In the genomic region with DNA sequence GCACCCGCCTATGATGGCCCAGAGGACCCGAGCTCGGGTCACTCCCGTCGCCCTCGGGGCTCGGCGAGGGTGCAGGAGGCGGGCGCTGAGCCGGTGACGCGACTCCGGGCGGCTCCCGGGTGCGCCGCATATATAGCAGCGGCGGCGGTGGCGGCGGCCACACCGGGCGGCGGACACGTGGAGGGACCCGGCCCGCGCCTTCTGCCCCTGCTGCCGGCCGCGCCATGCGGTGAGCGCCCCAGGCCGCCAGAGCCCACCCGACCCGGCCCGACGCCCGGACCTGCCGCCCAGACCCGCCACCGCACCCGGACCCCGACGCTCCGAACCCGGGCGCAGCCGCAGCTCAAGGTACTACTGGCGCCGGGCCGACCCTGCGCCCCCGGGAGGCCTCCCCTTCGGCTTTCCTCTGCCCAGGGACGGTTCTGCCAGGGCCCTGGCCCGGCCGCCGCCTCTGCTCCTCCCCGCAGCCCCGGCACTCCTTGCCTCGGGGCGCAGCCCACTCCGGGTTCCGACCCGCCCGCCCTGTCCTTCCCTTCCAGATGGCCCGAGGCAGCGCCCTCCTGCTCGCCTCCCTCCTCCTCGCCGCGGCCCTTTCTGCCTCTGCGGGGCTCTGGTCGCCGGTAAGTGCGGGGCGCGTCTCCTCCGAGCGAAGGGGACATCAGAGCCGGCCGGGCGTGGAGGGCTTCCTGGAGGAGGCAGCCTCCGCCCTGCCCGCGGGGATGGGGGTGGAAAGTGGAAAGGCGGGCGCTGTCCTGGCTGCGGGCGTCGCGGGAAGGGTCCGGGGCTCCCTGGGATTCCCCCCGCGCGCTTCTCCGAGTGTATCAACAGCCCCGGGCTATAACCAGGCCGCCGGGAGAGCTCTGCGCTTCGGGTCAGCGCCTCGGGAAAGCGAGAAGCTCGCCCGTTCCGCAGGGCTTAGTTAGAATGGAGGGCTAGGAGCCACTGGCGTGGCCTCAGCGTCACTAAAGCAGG, we compare ENCODE assay signal across 1 cellular context.
TF ChIP-seq lines count a peak whose summit lies in the region.

A gene with protein sequence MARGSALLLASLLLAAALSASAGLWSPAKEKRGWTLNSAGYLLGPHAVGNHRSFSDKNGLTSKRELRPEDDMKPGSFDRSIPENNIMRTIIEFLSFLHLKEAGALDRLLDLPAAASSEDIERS (plus strand): TSS at position 160 of the 972 bp plus-strand sequence. CDS start 380 bp downstream, at position 540.

TF ChIP-seq in K562, 482 proteins besides CTCF, POLR2A, EP300 and RAD21 (continued from another document and continues in another):
- TF ChIP-seq, protein P1, sequence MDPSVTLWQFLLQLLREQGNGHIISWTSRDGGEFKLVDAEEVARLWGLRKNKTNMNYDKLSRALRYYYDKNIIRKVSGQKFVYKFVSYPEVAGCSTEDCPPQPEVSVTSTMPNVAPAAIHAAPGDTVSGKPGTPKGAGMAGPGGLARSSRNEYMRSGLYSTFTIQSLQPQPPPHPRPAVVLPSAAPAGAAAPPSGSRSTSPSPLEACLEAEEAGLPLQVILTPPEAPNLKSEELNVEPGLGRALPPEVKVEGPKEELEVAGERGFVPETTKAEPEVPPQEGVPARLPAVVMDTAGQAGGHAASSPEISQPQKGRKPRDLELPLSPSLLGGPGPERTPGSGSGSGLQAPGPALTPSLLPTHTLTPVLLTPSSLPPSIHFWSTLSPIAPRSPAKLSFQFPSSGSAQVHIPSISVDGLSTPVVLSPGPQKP (CRISPR knock-in tag; IDR thresholded peaks at IDR 0.05): no peak
- TF ChIP-seq CHD2 (IDR thresholded peaks at IDR 0.05; ENCODE audit: low read depth, low read length) (no peak; the same call in 1 of the 2 replicates), CTBP1 (IDR thresholded peaks at IDR 0.05; ENCODE audit: borderline replicate concordance) (0 out of 2 replicates have a peak, but pooled peaks have one; percentile 15), CBX2 (IDR thresholded peaks at IDR 0.05; ENCODE audit: insufficient read depth, low read length, poor library complexity, severe bottlenecking) (no peak), EWSR1 (IDR thresholded peaks at IDR 0.05; ENCODE audit: borderline replicate concordance, low read depth, partially characterized antibody) (no peak), DACH1 (IDR thresholded peaks at IDR 0.05; ENCODE audit: partially characterized antibody) (no peak), ZNF41 (CRISPR knock-in tag; conservative IDR thresholded peaks at IDR 0.05) (no peak), ZNF830 (CRISPR knock-in tag; IDR thresholded peaks at IDR 0.05) (no peak), EZH2 (IDR thresholded peaks at IDR 0.05; ENCODE audit: borderline replicate concordance, low read depth, low read length) (no peak), GTF2E2 (tag; IDR thresholded peaks at IDR 0.05) (no peak), CHD4 (IDR thresholded peaks at IDR 0.05; ENCODE audit: insufficient read depth, insufficient replicate concordance, low read depth, low read length, poor library complexity, severe bottlenecking) (no peak), NEUROD1 (IDR thresholded peaks at IDR 0.05; ENCODE audit: borderline replicate concordance, low read depth, low read length, partially characterized antibody) (no peak), SMARCA5 (IDR thresholded peaks at IDR 0.05) (peak; percentile 86), MTA1 (IDR thresholded peaks at IDR 0.05; ENCODE audit: borderline replicate concordance) (no peak), MCM2 (IDR thresholded peaks at IDR 0.05; ENCODE audit: low read depth) (no peak), TFAM (CRISPR knock-in tag; conservative IDR thresholded peaks at IDR 0.05) (no peak), ELF4 (CRISPR knock-in tag; IDR thresholded peaks at IDR 0.05) (no peak), C11orf30 (IDR thresholded peaks at IDR 0.05; ENCODE audit: low read depth) (no peak), FOSL1 (tag; conservative IDR thresholded peaks at IDR 0.05) (no peak), SAFB2 (IDR thresholded peaks at IDR 0.05; ENCODE audit: borderline replicate concordance, low read depth, low read length, severe bottlenecking) (no peak), MXI1 (IDR thresholded peaks at IDR 0.05; ENCODE audit: low read depth, low read length) (no peak), FOXK2 (conservative IDR thresholded peaks at IDR 0.05 in 1 of 2, IDR thresholded peaks at IDR 0.05 in 1 of 2; ENCODE audit: low read depth in 2 of 2) (no peak), ZNF764 (CRISPR knock-in tag; IDR thresholded peaks at IDR 0.05; ENCODE audit: low read depth) (no peak), NFATC3 (IDR thresholded peaks at IDR 0.05) (no peak), NFRKB (IDR thresholded peaks at IDR 0.05; ENCODE audit: low read depth) (no peak), STAT5B (CRISPR knock-in tag; IDR thresholded peaks at IDR 0.05) (no peak)
- TF ChIP-seq, protein P2, sequence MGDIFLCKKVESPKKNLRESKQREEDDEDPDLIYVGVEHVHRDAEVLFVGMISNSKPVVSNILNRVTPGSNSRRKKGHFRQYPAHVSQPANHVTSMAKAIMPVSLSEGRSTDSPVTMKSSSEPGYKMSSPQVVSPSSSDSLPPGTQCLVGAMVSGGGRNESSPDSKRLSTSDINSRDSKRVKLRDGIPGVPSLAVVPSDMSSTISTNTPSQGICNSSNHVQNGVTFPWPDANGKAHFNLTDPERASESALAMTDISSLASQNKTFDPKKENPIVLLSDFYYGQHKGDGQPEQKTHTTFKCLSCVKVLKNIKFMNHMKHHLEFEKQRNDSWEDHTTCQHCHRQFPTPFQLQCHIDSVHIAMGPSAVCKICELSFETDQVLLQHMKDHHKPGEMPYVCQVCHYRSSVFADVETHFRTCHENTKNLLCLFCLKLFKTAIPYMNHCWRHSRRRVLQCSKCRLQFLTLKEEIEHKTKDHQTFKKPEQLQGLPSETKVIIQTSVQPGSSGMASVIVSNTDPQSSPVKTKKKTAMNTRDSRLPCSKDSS (IDR thresholded peaks at IDR 0.05; ENCODE audit: low read depth, partially characterized antibody): no peak
- TF ChIP-seq, protein P3, sequence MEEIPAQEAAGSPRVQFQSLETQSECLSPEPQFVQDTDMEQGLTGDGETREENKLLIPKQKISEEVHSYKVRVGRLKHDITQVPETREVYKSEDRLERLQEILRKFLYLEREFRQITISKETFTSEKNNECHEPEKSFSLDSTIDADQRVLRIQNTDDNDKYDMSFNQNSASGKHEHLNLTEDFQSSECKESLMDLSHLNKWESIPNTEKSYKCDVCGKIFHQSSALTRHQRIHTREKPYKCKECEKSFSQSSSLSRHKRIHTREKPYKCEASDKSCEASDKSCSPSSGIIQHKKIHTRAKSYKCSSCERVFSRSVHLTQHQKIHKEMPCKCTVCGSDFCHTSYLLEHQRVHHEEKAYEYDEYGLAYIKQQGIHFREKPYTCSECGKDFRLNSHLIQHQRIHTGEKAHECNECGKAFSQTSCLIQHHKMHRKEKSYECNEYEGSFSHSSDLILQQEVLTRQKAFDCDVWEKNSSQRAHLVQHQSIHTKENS (CRISPR knock-in tag; IDR thresholded peaks at IDR 0.05): no peak
- TF ChIP-seq, protein P4, sequence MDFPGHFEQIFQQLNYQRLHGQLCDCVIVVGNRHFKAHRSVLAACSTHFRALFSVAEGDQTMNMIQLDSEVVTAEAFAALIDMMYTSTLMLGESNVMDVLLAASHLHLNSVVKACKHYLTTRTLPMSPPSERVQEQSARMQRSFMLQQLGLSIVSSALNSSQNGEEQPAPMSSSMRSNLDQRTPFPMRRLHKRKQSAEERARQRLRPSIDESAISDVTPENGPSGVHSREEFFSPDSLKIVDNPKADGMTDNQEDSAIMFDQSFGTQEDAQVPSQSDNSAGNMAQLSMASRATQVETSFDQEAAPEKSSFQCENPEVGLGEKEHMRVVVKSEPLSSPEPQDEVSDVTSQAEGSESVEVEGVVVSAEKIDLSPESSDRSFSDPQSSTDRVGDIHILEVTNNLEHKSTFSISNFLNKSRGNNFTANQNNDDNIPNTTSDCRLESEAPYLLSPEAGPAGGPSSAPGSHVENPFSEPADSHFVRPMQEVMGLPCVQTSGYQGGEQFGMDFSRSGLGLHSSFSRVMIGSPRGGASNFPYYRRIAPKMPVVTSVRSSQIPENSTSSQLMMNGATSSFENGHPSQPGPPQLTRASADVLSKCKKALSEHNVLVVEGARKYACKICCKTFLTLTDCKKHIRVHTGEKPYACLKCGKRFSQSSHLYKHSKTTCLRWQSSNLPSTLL (IDR thresholded peaks at IDR 0.05): no peak
- TF ChIP-seq, protein P5, sequence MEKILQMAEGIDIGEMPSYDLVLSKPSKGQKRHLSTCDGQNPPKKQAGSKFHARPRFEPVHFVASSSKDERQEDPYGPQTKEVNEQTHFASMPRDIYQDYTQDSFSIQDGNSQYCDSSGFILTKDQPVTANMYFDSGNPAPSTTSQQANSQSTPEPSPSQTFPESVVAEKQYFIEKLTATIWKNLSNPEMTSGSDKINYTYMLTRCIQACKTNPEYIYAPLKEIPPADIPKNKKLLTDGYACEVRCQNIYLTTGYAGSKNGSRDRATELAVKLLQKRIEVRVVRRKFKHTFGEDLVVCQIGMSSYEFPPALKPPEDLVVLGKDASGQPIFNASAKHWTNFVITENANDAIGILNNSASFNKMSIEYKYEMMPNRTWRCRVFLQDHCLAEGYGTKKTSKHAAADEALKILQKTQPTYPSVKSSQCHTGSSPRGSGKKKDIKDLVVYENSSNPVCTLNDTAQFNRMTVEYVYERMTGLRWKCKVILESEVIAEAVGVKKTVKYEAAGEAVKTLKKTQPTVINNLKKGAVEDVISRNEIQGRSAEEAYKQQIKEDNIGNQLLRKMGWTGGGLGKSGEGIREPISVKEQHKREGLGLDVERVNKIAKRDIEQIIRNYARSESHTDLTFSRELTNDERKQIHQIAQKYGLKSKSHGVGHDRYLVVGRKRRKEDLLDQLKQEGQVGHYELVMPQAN (IDR thresholded peaks at IDR 0.05; ENCODE audit: borderline replicate concordance): no peak
- TF ChIP-seq, protein P6, sequence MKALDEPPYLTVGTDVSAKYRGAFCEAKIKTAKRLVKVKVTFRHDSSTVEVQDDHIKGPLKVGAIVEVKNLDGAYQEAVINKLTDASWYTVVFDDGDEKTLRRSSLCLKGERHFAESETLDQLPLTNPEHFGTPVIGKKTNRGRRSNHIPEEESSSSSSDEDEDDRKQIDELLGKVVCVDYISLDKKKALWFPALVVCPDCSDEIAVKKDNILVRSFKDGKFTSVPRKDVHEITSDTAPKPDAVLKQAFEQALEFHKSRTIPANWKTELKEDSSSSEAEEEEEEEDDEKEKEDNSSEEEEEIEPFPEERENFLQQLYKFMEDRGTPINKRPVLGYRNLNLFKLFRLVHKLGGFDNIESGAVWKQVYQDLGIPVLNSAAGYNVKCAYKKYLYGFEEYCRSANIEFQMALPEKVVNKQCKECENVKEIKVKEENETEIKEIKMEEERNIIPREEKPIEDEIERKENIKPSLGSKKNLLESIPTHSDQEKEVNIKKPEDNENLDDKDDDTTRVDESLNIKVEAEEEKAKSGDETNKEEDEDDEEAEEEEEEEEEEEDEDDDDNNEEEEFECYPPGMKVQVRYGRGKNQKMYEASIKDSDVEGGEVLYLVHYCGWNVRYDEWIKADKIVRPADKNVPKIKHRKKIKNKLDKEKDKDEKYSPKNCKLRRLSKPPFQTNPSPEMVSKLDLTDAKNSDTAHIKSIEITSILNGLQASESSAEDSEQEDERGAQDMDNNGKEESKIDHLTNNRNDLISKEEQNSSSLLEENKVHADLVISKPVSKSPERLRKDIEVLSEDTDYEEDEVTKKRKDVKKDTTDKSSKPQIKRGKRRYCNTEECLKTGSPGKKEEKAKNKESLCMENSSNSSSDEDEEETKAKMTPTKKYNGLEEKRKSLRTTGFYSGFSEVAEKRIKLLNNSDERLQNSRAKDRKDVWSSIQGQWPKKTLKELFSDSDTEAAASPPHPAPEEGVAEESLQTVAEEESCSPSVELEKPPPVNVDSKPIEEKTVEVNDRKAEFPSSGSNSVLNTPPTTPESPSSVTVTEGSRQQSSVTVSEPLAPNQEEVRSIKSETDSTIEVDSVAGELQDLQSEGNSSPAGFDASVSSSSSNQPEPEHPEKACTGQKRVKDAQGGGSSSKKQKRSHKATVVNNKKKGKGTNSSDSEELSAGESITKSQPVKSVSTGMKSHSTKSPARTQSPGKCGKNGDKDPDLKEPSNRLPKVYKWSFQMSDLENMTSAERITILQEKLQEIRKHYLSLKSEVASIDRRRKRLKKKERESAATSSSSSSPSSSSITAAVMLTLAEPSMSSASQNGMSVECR (CRISPR knock-in tag; IDR thresholded peaks at IDR 0.05): no peak; the same call in 1 of the 2 replicates
- TF ChIP-seq, protein P7, sequence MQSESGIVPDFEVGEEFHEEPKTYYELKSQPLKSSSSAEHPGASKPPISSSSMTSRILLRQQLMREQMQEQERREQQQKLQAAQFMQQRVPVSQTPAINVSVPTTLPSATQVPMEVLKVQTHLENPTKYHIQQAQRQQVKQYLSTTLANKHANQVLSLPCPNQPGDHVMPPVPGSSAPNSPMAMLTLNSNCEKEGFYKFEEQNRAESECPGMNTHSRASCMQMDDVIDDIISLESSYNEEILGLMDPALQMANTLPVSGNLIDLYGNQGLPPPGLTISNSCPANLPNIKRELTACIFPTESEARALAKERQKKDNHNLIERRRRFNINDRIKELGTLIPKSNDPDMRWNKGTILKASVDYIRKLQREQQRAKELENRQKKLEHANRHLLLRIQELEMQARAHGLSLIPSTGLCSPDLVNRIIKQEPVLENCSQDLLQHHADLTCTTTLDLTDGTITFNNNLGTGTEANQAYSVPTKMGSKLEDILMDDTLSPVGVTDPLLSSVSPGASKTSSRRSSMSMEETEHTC (IDR thresholded peaks at IDR 0.05): no peak
- TF ChIP-seq, protein P8, sequence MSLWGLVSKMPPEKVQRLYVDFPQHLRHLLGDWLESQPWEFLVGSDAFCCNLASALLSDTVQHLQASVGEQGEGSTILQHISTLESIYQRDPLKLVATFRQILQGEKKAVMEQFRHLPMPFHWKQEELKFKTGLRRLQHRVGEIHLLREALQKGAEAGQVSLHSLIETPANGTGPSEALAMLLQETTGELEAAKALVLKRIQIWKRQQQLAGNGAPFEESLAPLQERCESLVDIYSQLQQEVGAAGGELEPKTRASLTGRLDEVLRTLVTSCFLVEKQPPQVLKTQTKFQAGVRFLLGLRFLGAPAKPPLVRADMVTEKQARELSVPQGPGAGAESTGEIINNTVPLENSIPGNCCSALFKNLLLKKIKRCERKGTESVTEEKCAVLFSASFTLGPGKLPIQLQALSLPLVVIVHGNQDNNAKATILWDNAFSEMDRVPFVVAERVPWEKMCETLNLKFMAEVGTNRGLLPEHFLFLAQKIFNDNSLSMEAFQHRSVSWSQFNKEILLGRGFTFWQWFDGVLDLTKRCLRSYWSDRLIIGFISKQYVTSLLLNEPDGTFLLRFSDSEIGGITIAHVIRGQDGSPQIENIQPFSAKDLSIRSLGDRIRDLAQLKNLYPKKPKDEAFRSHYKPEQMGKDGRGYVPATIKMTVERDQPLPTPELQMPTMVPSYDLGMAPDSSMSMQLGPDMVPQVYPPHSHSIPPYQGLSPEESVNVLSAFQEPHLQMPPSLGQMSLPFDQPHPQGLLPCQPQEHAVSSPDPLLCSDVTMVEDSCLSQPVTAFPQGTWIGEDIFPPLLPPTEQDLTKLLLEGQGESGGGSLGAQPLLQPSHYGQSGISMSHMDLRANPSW (CRISPR knock-in tag; IDR thresholded peaks at IDR 0.05): no peak
- TF ChIP-seq, protein P9, sequence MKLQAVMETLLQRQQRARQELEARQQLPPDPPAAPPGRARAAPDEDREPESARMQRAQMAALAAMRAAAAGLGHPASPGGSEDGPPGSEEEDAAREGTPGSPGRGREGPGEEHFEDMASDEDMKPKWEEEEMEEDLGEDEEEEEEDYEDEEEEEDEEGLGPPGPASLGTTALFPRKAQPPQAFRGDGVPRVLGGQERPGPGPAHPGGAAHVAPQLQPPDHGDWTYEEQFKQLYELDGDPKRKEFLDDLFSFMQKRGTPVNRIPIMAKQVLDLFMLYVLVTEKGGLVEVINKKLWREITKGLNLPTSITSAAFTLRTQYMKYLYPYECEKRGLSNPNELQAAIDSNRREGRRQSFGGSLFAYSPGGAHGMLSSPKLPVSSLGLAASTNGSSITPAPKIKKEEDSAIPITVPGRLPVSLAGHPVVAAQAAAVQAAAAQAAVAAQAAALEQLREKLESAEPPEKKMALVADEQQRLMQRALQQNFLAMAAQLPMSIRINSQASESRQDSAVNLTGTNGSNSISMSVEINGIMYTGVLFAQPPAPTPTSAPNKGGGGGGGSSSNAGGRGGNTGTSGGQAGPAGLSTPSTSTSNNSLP (IDR thresholded peaks at IDR 0.05; ENCODE audit: borderline replicate concordance, low read depth, low read length): no peak
